8 cellular contexts compared by ENCODE assay signal in genomic region chr12:101839324-101840283, GRCh38. TPM values are rescaled to one million over a fixed set of nuclear protein-coding genes. Genes with fewer than 3 reads are reported as not detected.
DNase-seq lines count a peak whose midpoint lies in the region; ATAC-seq and TF ChIP-seq lines count a peak whose summit lies in the region.

No MANE protein-coding gene starts in this region.

- H3K27ac ChIP-seq in OCI-LY7 (ENCODE audit: low read depth, low read length, poor library complexity, severe bottlenecking): peak overlapping the region; percentile 43
- H3K27ac ChIP-seq in fibroblast of lung (ENCODE audit: insufficient read depth, low read length): no peak overlapping the region
- H3K27ac ChIP-seq in tibial artery: no peak overlapping the region

- peaks cover 28% of the 10 kb centered on the region for H3K4me1 ChIP-seq in OCI-LY7 (ENCODE audit: insufficient read depth, low read length, poor library complexity, severe bottlenecking)
- no peaks in the 10 kb centered on the region for H3K4me1 ChIP-seq in fibroblast of lung (ENCODE audit: control insufficient read depth, extremely low read depth, insufficient read depth, low read length)
- H3K4me1 ChIP-seq in tibial artery: peaks cover 0 to 4% (median 0%) of the 10 kb centered on the region in 4 donors

- no peaks in the 10 kb centered on the region for H3K9me3 ChIP-seq in OCI-LY7 (ENCODE audit: low read length)
- H3K9me3 ChIP-seq in fibroblast of lung (ENCODE audit: control insufficient read depth, insufficient read depth, low read depth, low read length): no peaks in the 10 kb centered on the region
- H3K9me3 ChIP-seq in tibial artery: no peaks in the 10 kb centered on the region

- H3K79me2 ChIP-seq in OCI-LY7 (ENCODE audit: insufficient read depth, low read depth, low read length): no peaks in the 10 kb centered on the region
- no peaks in the 10 kb centered on the region for H3K79me2 ChIP-seq in fibroblast of lung (ENCODE audit: control insufficient read depth, insufficient read depth, low read length)

- H3K9me2 ChIP-seq in OCI-LY7 (ENCODE audit: insufficient read depth, low read length): no peaks in the 10 kb centered on the region

- no peak overlapping the region for H3K27ac Mint-ChIP-seq in activated T-cell treated with anti-CD3 and anti-CD28 coated beads, Interleukin-2, amount 50 U/mL, for 24 hours

- H3K27me3 ChIP-seq in fibroblast of lung (ENCODE audit: control insufficient read depth, insufficient read depth, low read length) (no peaks in the 10 kb centered on the region), tibial artery (no peaks in the 10 kb centered on the region)

- H2AFZ ChIP-seq in OCI-LY7 (ENCODE audit: low read length) (peak overlapping the region; percentile 70; the same call in 1 of the 2 replicates), fibroblast of lung (ENCODE audit: low read length) (no peak overlapping the region)

- DNase-seq in ELR (ENCODE audit: low read depth): peak; percentile 76
- DNase-seq in OCI-LY7 (ENCODE audit: low spot score): peak; percentile 75
- DNase-seq in activated T-cell treated with anti-CD3 and anti-CD28 coated beads, Interleukin-2, amount 50 U/mL, for 24 hours: peak; percentile 61
- DNase-seq in fibroblast of lung (ENCODE audit: low read depth in 2 of 2): peak; percentile 41 to 70
- DNase-seq in occipital lobe (lab: John Stamatoyannopoulos, UW): peak; percentile 25
- DNase-seq in tibial artery: peak; percentile 69 to 74

- no peaks in the 10 kb centered on the region for H3K27me3 Mint-ChIP-seq in activated T-cell treated with anti-CD3 and anti-CD28 coated beads, Interleukin-2, amount 50 U/mL, for 24 hours

- ATAC-seq in HG02642 (IDR thresholded peaks at IDR 0.05; ENCODE audit: poor library complexity, unreplicated experiment) (peak; percentile 47), HG03378 (IDR thresholded peaks at IDR 0.05; ENCODE audit: unreplicated experiment) (no peak)

- no peak overlapping the region for H3K9ac ChIP-seq in fibroblast of lung (ENCODE audit: insufficient read depth, low read length)

- H4K20me1 ChIP-seq in OCI-LY7 (ENCODE audit: insufficient read depth, low read length): no peaks in the 10 kb centered on the region
- no peaks in the 10 kb centered on the region for H4K20me1 ChIP-seq in fibroblast of lung (ENCODE audit: control insufficient read depth, extremely low read depth, insufficient read depth, low read length)

- H3K4me1 Mint-ChIP-seq in activated T-cell treated with anti-CD3 and anti-CD28 coated beads, Interleukin-2, amount 50 U/mL, for 24 hours (ENCODE audit: low read depth): peaks cover 9% of the 10 kb centered on the region

- peak overlapping the region; percentile 74 for H3K4me2 ChIP-seq in OCI-LY7 (ENCODE audit: low read length)
- H3K4me2 ChIP-seq in fibroblast of lung (ENCODE audit: extremely low read depth, insufficient read depth, low read length): no peak overlapping the region

- H3K4me3 ChIP-seq in OCI-LY7 (ENCODE audit: low read depth, low read length, poor library complexity, severe bottlenecking): no peak overlapping the region
- no peak overlapping the region for H3K4me3 ChIP-seq in fibroblast of lung (replicated peaks in 1 of 4; ENCODE audit: control extremely low read depth in 1 of 4, insufficient read depth in 1 of 4, low read depth in 3 of 4, low read length in 4 of 4)
- no peak overlapping the region for H3K4me3 ChIP-seq in tibial artery

- H3K36me3 ChIP-seq in OCI-LY7 (ENCODE audit: insufficient read depth, low read length) (no peaks in the 10 kb centered on the region), fibroblast of lung (ENCODE audit: control insufficient read depth, insufficient read depth, low read length) (no peaks in the 10 kb centered on the region), tibial artery (no peaks in the 10 kb centered on the region)

- CTCF ChIA-PET in OCI-LY7 (lab: Charles Lee; ENCODE audit: unreplicated experiment): interaction anchor here (0.7 to 2.0 kb wide), 4 partner anchors 8 to 66 kb away, joined by 3 to 7 read pairs (median 4); partner anchors contain the start of gene GNPTAB

- BruUV-seq in OCI-LY7 (replicated peaks; lab: Mats Ljungman, UMichigan): no TSS peak

- no peak overlapping the region for H3K4me3 Mint-ChIP-seq in activated T-cell treated with anti-CD3 and anti-CD28 coated beads, Interleukin-2, amount 50 U/mL, for 24 hours

- no peaks in the 10 kb centered on the region for H3K9me3 Mint-ChIP-seq in activated T-cell treated with anti-CD3 and anti-CD28 coated beads, Interleukin-2, amount 50 U/mL, for 24 hours

- POLR2A ChIA-PET in OCI-LY7 (lab: Charles Lee): interaction anchor here (0.6 to 3.5 kb wide), 15 partner anchors 10 to 434 kb away, joined by 3 to 24 read pairs (median 4); partner anchors contain the start of gene GNPTAB

- TF ChIP-seq CTCF in OCI-LY7 (conservative IDR thresholded peaks at IDR 0.05; ENCODE audit: low read length): peak; percentile 93
- TF ChIP-seq CTCF in fibroblast of lung (conservative IDR thresholded peaks at IDR 0.05 in 1 of 2, IDR thresholded peaks at IDR 0.05 in 1 of 2; ENCODE audit: low read depth in 1 of 2, low read length in 2 of 2): peak; percentile 84 to 87
- peak; percentile 74 to 90 for TF ChIP-seq CTCF in tibial artery (IDR thresholded peaks at IDR 0.05)

- no peaks in the 10 kb centered on the region for H3K36me3 Mint-ChIP-seq in activated T-cell treated with anti-CD3 and anti-CD28 coated beads, Interleukin-2, amount 50 U/mL, for 24 hours (ENCODE audit: low read depth)

- intact Hi-C loops in OCI-LY7 (cut with micrococcal nuclease; ENCODE audit: unreplicated experiment) (loop anchor here (1.0 to 5.0 kb wide), 4 partner anchors 66 to 425 kb away; no protein-coding TSS in a partner anchor), tibial artery (cut with DNase I; ENCODE audit: low total_unique reads) (loop anchor here (2.0 kb wide), 1 partner anchor 63 kb away; no protein-coding TSS in a partner anchor)

RNA-seq across cellular contexts. Expression of gene GNPTAB, which starts 8.8 kb away (rescaled TPM):
- total RNA-seq in OCI-LY7 (2014; rRNA removed; shearing (Covaris generic)): 35.8 and 38.9 TPM in 2 replicates
- total RNA-seq in OCI-LY7 (2022) (66.5 and 72.0 TPM in 2 replicates), fibroblast of lung (44.4 and 49.7 TPM in 2 replicates), occipital lobe (138 TPM)
- 34.6 and 58.4 TPM in 2 replicates for polyA plus RNA-seq in fibroblast of lung
- polyA plus RNA-seq in fibroblast of lung (2012): 21.0 and 34.2 TPM in 2 replicates
- polyA minus RNA-seq in fibroblast of lung (ENCODE audit: low replicate concordance): 20.4 and 33.5 TPM in 2 replicates

RNA-seq across cellular contexts. Expression of gene DRAM1, which starts 37.8 kb away (rescaled TPM):
- 0.77 TPM in 1 of 2 replicates, not detected in the other for total RNA-seq in OCI-LY7 (2014; rRNA removed; shearing (Covaris generic))
- not detected in 2 replicates for total RNA-seq in OCI-LY7 (2022)
- 114 and 155 TPM in 2 replicates for total RNA-seq in fibroblast of lung
- polyA plus RNA-seq in fibroblast of lung: 71.7 and 184 TPM in 2 replicates
- polyA plus RNA-seq in fibroblast of lung (2012): 67.2 and 145 TPM in 2 replicates
- polyA minus RNA-seq in fibroblast of lung (ENCODE audit: low replicate concordance): 36.7 and 89.2 TPM in 2 replicates
- 1.1 TPM for total RNA-seq in occipital lobe

Comparison
In these comparisons a context has a peak if more than half of its experiments do, and no peak if none do; other contexts are left out.
1. DNase-seq: peak in every context shown above with its lines; median percentile 76 in ELR; 75 in OCI-LY7; 72 in tibial artery; 61 in activated T-cell treated with anti-CD3 and anti-CD28 coated beads, Interleukin-2, amount 50 U/mL, for 24 hours; 56 in fibroblast of lung; 25 in occipital lobe.
2. RNA of gene DRAM1, which starts 37.8 kb away (total RNA-seq): 114 to 155 TPM in fibroblast of lung; 1.1 TPM in occipital lobe (single experiment) and 0.77 TPM in OCI-LY7; every median in the first group is over 10 times any median in the second.
3. Peak in every context shown above with its lines, with median percentiles within 50 percentile points of each other: CTCF ChIP-seq.